In the genomic region with DNA sequence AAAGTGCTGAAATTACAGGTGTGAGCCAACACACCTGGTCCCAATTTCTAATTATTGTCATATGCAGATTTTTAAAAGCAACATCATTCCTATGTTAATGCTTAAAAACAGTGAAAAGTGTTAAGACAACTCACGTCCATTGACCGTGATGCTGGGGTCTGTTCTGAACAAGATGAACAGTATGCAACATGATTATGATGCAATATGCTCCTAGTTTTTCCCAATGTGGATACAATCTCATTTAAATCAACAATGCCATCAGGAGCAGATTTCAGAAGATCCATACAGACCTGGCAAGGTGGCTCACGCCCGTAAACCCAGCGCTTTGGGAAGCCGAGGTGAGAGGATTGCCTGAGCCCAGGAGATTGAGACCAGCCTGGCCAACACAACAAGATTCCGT, we compare ENCODE assay signal across 3 cellular contexts.
TF ChIP-seq lines count a peak whose summit lies in the region.

No MANE protein-coding gene starts in this region.

TF ChIP-seq in Ishikawa, 13 proteins besides CTCF, POLR2A, EP300 and RAD21:
- TF ChIP-seq EGR1 (IDR thresholded peaks at IDR 0.05) (no peak), CEBPB (IDR thresholded peaks at IDR 0.05) (peak; percentile 12; the same call in 1 of the 2 replicates)

TF ChIP-seq in K562, 482 proteins besides CTCF, POLR2A, EP300 and RAD21:
- TF ChIP-seq CEBPG (CRISPR knock-in tag; IDR thresholded peaks at IDR 0.05) (peak; percentile 50; the same call in 1 of the 2 replicates), CEBPG (tag; conservative IDR thresholded peaks at IDR 0.05 in 1 of 2, IDR thresholded peaks at IDR 0.05 in 1 of 2) (peak; percentile 62 to 74), CEBPB (tag; IDR thresholded peaks at IDR 0.05) (peak; percentile 49), HDAC6 (IDR thresholded peaks at IDR 0.05; ENCODE audit: low read depth, low read length) (no peak), FOXA1 (IDR thresholded peaks at IDR 0.05; ENCODE audit: borderline replicate concordance) (no peak), ZNF717 (CRISPR knock-in tag; IDR thresholded peaks at IDR 0.05) (no peak)

TF ChIP-seq in HepG2, 621 proteins besides CTCF, POLR2A, EP300 and RAD21:
- TF ChIP-seq, protein P1, sequence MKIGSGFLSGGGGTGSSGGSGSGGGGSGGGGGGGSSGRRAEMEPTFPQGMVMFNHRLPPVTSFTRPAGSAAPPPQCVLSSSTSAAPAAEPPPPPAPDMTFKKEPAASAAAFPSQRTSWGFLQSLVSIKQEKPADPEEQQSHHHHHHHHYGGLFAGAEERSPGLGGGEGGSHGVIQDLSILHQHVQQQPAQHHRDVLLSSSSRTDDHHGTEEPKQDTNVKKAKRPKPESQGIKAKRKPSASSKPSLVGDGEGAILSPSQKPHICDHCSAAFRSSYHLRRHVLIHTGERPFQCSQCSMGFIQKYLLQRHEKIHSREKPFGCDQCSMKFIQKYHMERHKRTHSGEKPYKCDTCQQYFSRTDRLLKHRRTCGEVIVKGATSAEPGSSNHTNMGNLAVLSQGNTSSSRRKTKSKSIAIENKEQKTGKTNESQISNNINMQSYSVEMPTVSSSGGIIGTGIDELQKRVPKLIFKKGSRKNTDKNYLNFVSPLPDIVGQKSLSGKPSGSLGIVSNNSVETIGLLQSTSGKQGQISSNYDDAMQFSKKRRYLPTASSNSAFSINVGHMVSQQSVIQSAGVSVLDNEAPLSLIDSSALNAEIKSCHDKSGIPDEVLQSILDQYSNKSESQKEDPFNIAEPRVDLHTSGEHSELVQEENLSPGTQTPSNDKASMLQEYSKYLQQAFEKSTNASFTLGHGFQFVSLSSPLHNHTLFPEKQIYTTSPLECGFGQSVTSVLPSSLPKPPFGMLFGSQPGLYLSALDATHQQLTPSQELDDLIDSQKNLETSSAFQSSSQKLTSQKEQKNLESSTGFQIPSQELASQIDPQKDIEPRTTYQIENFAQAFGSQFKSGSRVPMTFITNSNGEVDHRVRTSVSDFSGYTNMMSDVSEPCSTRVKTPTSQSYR (CRISPR knock-in tag; IDR thresholded peaks at IDR 0.05; ENCODE audit: borderline replicate concordance) = no peak
- TF ChIP-seq ATF7 (IDR thresholded peaks at IDR 0.05) (peak; percentile 59), ATF7 (CRISPR knock-in tag; IDR thresholded peaks at IDR 0.05) (no peak), CEBPG (CRISPR knock-in tag; IDR thresholded peaks at IDR 0.05) (peak; percentile 69), CEBPB (IDR thresholded peaks at IDR 0.05; ENCODE audit: borderline replicate concordance, low read depth, low read length) (peak; percentile 89), ZNF557 (CRISPR knock-in tag; IDR thresholded peaks at IDR 0.05) (no peak)
- TF ChIP-seq, protein P2, sequence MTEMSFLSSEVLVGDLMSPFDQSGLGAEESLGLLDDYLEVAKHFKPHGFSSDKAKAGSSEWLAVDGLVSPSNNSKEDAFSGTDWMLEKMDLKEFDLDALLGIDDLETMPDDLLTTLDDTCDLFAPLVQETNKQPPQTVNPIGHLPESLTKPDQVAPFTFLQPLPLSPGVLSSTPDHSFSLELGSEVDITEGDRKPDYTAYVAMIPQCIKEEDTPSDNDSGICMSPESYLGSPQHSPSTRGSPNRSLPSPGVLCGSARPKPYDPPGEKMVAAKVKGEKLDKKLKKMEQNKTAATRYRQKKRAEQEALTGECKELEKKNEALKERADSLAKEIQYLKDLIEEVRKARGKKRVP (CRISPR knock-in tag; IDR thresholded peaks at IDR 0.05) = peak in 1 of 2 experiments; percentile 87; a peak in 2 of 4 replicates
- TF ChIP-seq, protein P3, sequence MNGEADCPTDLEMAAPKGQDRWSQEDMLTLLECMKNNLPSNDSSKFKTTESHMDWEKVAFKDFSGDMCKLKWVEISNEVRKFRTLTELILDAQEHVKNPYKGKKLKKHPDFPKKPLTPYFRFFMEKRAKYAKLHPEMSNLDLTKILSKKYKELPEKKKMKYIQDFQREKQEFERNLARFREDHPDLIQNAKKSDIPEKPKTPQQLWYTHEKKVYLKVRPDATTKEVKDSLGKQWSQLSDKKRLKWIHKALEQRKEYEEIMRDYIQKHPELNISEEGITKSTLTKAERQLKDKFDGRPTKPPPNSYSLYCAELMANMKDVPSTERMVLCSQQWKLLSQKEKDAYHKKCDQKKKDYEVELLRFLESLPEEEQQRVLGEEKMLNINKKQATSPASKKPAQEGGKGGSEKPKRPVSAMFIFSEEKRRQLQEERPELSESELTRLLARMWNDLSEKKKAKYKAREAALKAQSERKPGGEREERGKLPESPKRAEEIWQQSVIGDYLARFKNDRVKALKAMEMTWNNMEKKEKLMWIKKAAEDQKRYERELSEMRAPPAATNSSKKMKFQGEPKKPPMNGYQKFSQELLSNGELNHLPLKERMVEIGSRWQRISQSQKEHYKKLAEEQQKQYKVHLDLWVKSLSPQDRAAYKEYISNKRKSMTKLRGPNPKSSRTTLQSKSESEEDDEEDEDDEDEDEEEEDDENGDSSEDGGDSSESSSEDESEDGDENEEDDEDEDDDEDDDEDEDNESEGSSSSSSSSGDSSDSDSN (CRISPR knock-in tag; IDR thresholded peaks at IDR 0.05) = no peak
